Comparison of ENCODE assay signal across 28 cellular contexts in the genomic region with DNA sequence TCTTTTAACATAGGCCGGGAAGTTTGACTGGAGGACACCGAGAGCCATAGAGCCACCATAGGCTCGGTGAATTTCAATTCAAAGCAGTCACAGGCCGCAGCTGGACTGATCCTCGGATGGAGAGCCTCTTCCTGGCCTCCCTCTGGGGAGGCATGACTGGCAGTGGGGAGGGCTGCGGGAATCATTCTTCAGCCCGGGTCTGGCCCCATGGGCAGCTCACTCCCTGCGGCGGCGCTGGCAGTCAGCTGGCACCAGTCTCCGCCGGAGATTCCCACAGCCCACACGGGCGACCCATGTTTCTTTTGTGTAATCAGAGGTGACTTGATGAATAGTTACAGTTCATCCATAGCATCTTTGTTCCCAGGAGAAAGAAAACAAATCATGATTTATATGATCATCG. TPM values are rescaled to one million over a fixed set of nuclear protein-coding genes. Genes with fewer than 3 reads are reported as not detected.
"Had no signal": no experiment of that assay in that cellular context is flagged by ENCODE, and none has a peak within 500 bp of the region (broad histone marks: within the 10 kb centered on the region; RNA-seq: fewer than 3 reads in every experiment).

No MANE protein-coding gene starts in this region.

- H3K4me3 Mint-ChIP-seq: mesothelial cell of epicardium; naive B cell; natural killer cell; nephron progenitor cell; neural progenitor cell; stimulated activated effector memory CD8-positive, alpha-beta T cell treated with anti-CD3 and anti-CD28 coated beads, Interleukin-12 subunit alpha, Interleukin-12 subunit beta, amount 100 ng/mL, for 72 hours; stimulated activated naive CD8-positive, alpha-beta T cell treated with anti-CD3 and anti-CD28 coated beads, Interleukin-15, Interleukin-2, amounts not matched to agents 100 ng/mL and 50 ng/mL, for 24 hours; type B pancreatic cell had no signal

- DNase-seq: islet precursor cell; left ventricle myocardium inferior; mesendoderm; naive B cell; natural killer cell; nephron progenitor cell; occipital lobe; psoas muscle; right cardiac atrium; sigmoid colon; small intestine; spleen; stimulated activated CD4-positive, alpha-beta T cell treated with anti-CD3 and anti-CD28 coated beads, Interleukin-4, amount 100 ng/mL, for 24 hours; stimulated activated naive CD4-positive, alpha-beta T cell; uterus had no signal

- H3K27ac Mint-ChIP-seq: mesothelial cell of epicardium; naive B cell; natural killer cell; nephron progenitor cell; stimulated activated effector memory CD8-positive, alpha-beta T cell treated with anti-CD3 and anti-CD28 coated beads, Interleukin-12 subunit alpha, Interleukin-12 subunit beta, amount 100 ng/mL, for 72 hours; stimulated activated naive CD8-positive, alpha-beta T cell treated with anti-CD3 and anti-CD28 coated beads, Interleukin-15, Interleukin-2, amounts not matched to agents 100 ng/mL and 50 ng/mL, for 24 hours; type B pancreatic cell had no signal

- ATAC-seq: natural killer cell; psoas muscle; right cardiac atrium; stimulated activated effector memory CD8-positive, alpha-beta T cell treated with anti-CD3 and anti-CD28 coated beads, Interleukin-12 subunit alpha, Interleukin-12 subunit beta, amount 100 ng/mL, for 72 hours had no signal

- H3K9me3 Mint-ChIP-seq: mesothelial cell of epicardium; natural killer cell; nephron progenitor cell; neural progenitor cell; stimulated activated effector memory CD8-positive, alpha-beta T cell treated with anti-CD3 and anti-CD28 coated beads, Interleukin-12 subunit alpha, Interleukin-12 subunit beta, amount 100 ng/mL, for 72 hours; stimulated activated naive CD8-positive, alpha-beta T cell treated with anti-CD3 and anti-CD28 coated beads, Interleukin-15, Interleukin-2, amounts not matched to agents 100 ng/mL and 50 ng/mL, for 24 hours; type B pancreatic cell had no signal

- H3K36me3 Mint-ChIP-seq: mesothelial cell of epicardium; naive B cell; natural killer cell; neural progenitor cell; stimulated activated effector memory CD8-positive, alpha-beta T cell treated with anti-CD3 and anti-CD28 coated beads, Interleukin-12 subunit alpha, Interleukin-12 subunit beta, amount 100 ng/mL, for 72 hours; type B pancreatic cell had no signal

- H3K36me3 ChIP-seq: left ventricle myocardium inferior, neural progenitor cell, neutrophil, sigmoid colon, spleen, suprapubic skin, tibial nerve, uterus had no signal

- H3K4me1 ChIP-seq: psoas muscle, uterus had no signal

- H3K4me3 ChIP-seq: left ventricle myocardium inferior, lung, neural progenitor cell, psoas muscle, sigmoid colon, spleen, suprapubic skin, tibial nerve, uterus had no signal

- H3K27ac ChIP-seq: left ventricle myocardium inferior, neural progenitor cell, neutrophil, parathyroid adenoma, psoas muscle, sigmoid colon, spleen, suprapubic skin, tibial nerve, uterus had no signal

- H3K9me3 ChIP-seq: left ventricle myocardium inferior, neutrophil, psoas muscle, sigmoid colon, spleen, suprapubic skin, tibial nerve, uterus had no signal

RNA-seq across cellular contexts. Expression of a gene that starts 10.6 kb away (rescaled TPM):
- total RNA-seq: occipital lobe, osteocyte, posterior vena cava, psoas muscle had no signal

RNA-seq across cellular contexts. Expression of a gene that starts 15.4 kb away (rescaled TPM):
- total RNA-seq: left ventricle myocardium inferior, mononuclear cell, natural killer cell, osteocyte, sigmoid colon, tibial nerve had no signal
